Comparison of ENCODE assay signal across 19 cellular contexts in genomic region chr11:64058494-64058893, GRCh38. TPM values are rescaled to one million over a fixed set of nuclear protein-coding genes. Genes with fewer than 3 reads are reported as not detected.
A peak's percentile ranks its signal among the peaks of the same experiment; 100 is the strongest.
DNase-seq lines count a peak whose midpoint lies in the region; ATAC-seq lines count a peak whose summit lies in the region.
"Had no signal": no experiment of that assay in that cellular context is flagged by ENCODE, and none has a peak within 500 bp of the region (broad histone marks: within the 10 kb centered on the region; RNA-seq: fewer than 3 reads in every experiment).

No MANE protein-coding gene starts in this region.

- no peak overlapping the region for H3K9ac ChIP-seq in muscle layer of colon (ENCODE audit: low read length)
- no peak overlapping the region for H3K9ac ChIP-seq in mesendoderm (ENCODE audit: low read length)

- WGBS in mesendoderm (ENCODE audit: extremely low coverage, insufficient coverage, low lambda C conversion rate), result no CpG with 5 or more reads among the region's 17 CpGs

- H3K9me3 ChIP-seq in MG63 (no peaks in the 10 kb centered on the region), muscle layer of colon (ENCODE audit: low read length) (no peaks in the 10 kb centered on the region)
- H3K9me3 ChIP-seq: Caco-2, vagina had no signal

- H3K18ac ChIP-seq in mesendoderm (ENCODE audit: low read length), result no peak overlapping the region

- DNase-seq in COLO668 (lab: John Stamatoyannopoulos, UW; ENCODE audit: unreplicated experiment) (peak; percentile 65), MG63 (peak; percentile 64), cerebellar cortex (ENCODE audit: low spot score) (peak; percentile 59), mesendoderm (no peak), NCI-H774 (lab: John Stamatoyannopoulos, UW) (no peak), SHP77 (lab: John Stamatoyannopoulos, UW) (no peak)
- DNase-seq: Caco-2; foreskin fibroblast; HCEC 1CT; naive thymus-derived CD8-positive, alpha-beta T cell; NCI-H187 treated with DMSO at 0.1 percent for 48 hours; stimulated activated naive CD8-positive, alpha-beta T cell treated with anti-CD3 and anti-CD28 coated beads, Interleukin-15, Interleukin-2, amounts not matched to agents 100 U/mL and 50 U/mL, for 24 hours; T-helper 2 cell had no signal

- no peaks in the 10 kb centered on the region for H3K79me1 ChIP-seq in mesendoderm (ENCODE audit: low read length)

- ATAC-seq in GM21515 (IDR thresholded peaks at IDR 0.05; ENCODE audit: unreplicated experiment), result no peak
- ATAC-seq: activated T-helper 17 cell treated with anti-CD3 and anti-CD28 coated beads, Interleukin-2, amount 50 U/mL, for 72 hours; naive thymus-derived CD8-positive, alpha-beta T cell; stimulated activated naive CD8-positive, alpha-beta T cell treated with anti-CD3 and anti-CD28 coated beads, Interleukin-15, Interleukin-2, amounts not matched to agents 100 U/mL and 50 U/mL, for 24 hours had no signal

- H3K79me2 ChIP-seq in mesendoderm (ENCODE audit: control insufficient read depth, insufficient read depth, low read length), result no peaks in the 10 kb centered on the region

- H4K5ac ChIP-seq in mesendoderm (ENCODE audit: low read length), result no peak overlapping the region

- no peak overlapping the region for H2AK5ac ChIP-seq in mesendoderm (ENCODE audit: low read length)

- no peaks in the 10 kb centered on the region for H3K36me3 ChIP-seq in MG63
- H3K36me3 ChIP-seq in muscle layer of colon (ENCODE audit: insufficient read depth, low read length), result no peaks in the 10 kb centered on the region
- no peaks in the 10 kb centered on the region for H3K36me3 ChIP-seq in mesendoderm (ENCODE audit: control insufficient read depth, insufficient read depth, low read length)
- H3K36me3 ChIP-seq: vagina had no signal

- H3K27me3 ChIP-seq in MG63, result no peaks in the 10 kb centered on the region
- H3K27me3 ChIP-seq in muscle layer of colon (ENCODE audit: control insufficient read depth in 1 of 2, insufficient read depth in 2 of 2, low read length in 2 of 2), result no peaks in the 10 kb centered on the region
- H3K27me3 ChIP-seq in mesendoderm (ENCODE audit: insufficient read depth, low read length, poor library complexity), result no peaks in the 10 kb centered on the region
- H3K27me3 ChIP-seq: vagina had no signal

- H2BK120ac ChIP-seq in mesendoderm (ENCODE audit: low read depth, low read length), result no peak overlapping the region

- H3K4me3 ChIP-seq in MG63 (no peak overlapping the region), muscle layer of colon (ENCODE audit: low read depth in 1 of 2, low read length in 2 of 2) (no peak overlapping the region), mesendoderm (ENCODE audit: low read length) (no peak overlapping the region)
- H3K4me3 ChIP-seq: vagina had no signal

- H3K4me1 ChIP-seq in muscle layer of colon (ENCODE audit: insufficient read depth, low read length) (peaks cover 58% of the 10 kb centered on the region), mesendoderm (ENCODE audit: control insufficient read depth, low read depth, low read length) (peaks cover 6% of the 10 kb centered on the region)
- H3K4me1 ChIP-seq: Caco-2 had no signal

- H2BK5ac ChIP-seq in mesendoderm (ENCODE audit: low read length), result no peak overlapping the region

- no peak overlapping the region for H3K4me2 ChIP-seq in mesendoderm (ENCODE audit: low read length)

- H2BK15ac ChIP-seq in mesendoderm (replicated peaks; ENCODE audit: low read depth), result no peak overlapping the region

- no peak overlapping the region for H3K23ac ChIP-seq in mesendoderm (ENCODE audit: low read length)

- peak overlapping the region; percentile 70 for H3K27ac ChIP-seq in muscle layer of colon (ENCODE audit: low read depth, low read length)
- no peak overlapping the region for H3K27ac ChIP-seq in mesendoderm (ENCODE audit: low read depth, low read length)
- H3K27ac ChIP-seq: vagina had no signal

- H4K8ac ChIP-seq in mesendoderm (ENCODE audit: low read depth, low read length), result no peak overlapping the region

- H3K56ac ChIP-seq in mesendoderm (ENCODE audit: low read length), result no peak overlapping the region

- no peak overlapping the region for H3K4ac ChIP-seq in mesendoderm (ENCODE audit: low read depth, low read length)

RNA-seq across cellular contexts. Expression of gene FLRT1, which starts 22.8 kb away (rescaled TPM):
- total RNA-seq in MG63 (2014; rRNA removed; shearing (Covaris generic); ENCODE audit: low replicate concordance), result 0.25 TPM in 1 of 2 replicates, not detected in the other
- polyA plus RNA-seq in mesendoderm (2013, experiment 1 of 2), result 0.03 TPM
- 0.03 TPM for polyA plus RNA-seq in mesendoderm (2013, experiment 2 of 2)
- total RNA-seq: activated CD8-positive, alpha-beta memory T cell treated with anti-CD3 and anti-CD28 coated beads for 36 hours; activated T-helper 17 cell treated with anti-CD3 and anti-CD28 coated beads, Interleukin-2, amount 50 U/mL, for 72 hours; HT1080; naive thymus-derived CD8-positive, alpha-beta T cell had no signal
- polyA plus RNA-seq: naive thymus-derived CD8-positive, alpha-beta T cell had no signal

Comparison
In these comparisons a context has a peak if more than half of its experiments do, and no peak if none do; other contexts are left out.
1. DNase-seq: peak in COLO668 (single experiment), MG63 (single experiment) and cerebellar cortex (single experiment); none in mesendoderm (single experiment), NCI-H774 (single experiment) and SHP77 (0 of 2).